1 cellular context compared by ENCODE assay signal in the genomic region with DNA sequence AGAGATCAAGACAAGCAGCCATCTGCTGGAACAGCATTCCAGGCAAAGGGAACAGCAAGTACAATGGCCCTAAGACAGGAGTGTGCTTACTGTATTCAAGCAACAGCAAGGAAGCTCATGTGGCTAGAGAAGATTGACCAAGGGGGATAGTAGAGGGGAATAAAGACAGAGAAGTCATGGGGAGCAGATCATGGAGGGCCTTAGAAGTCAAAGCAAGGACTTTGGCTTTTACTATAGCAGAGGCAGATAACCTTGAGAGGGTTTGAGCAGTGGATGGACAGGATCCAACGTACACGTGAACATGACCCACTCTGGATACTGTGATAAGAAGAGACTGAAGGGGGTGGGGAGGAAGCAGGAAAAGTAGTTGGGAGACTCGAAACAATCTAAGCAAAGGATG.
TF ChIP-seq lines count a peak whose summit lies in the region.

No MANE protein-coding gene starts in this region.

TF ChIP-seq in HepG2, 621 proteins besides CTCF, POLR2A, EP300 and RAD21:
- TF ChIP-seq ELF3 (CRISPR knock-in tag; IDR thresholded peaks at IDR 0.05): no peak
- peak; percentile 61; the same call in 1 of the 2 replicates for TF ChIP-seq ZMYM3 (CRISPR knock-in tag; IDR thresholded peaks at IDR 0.05)
